ENCODE assay signal across 16 cellular contexts in the genomic region with DNA sequence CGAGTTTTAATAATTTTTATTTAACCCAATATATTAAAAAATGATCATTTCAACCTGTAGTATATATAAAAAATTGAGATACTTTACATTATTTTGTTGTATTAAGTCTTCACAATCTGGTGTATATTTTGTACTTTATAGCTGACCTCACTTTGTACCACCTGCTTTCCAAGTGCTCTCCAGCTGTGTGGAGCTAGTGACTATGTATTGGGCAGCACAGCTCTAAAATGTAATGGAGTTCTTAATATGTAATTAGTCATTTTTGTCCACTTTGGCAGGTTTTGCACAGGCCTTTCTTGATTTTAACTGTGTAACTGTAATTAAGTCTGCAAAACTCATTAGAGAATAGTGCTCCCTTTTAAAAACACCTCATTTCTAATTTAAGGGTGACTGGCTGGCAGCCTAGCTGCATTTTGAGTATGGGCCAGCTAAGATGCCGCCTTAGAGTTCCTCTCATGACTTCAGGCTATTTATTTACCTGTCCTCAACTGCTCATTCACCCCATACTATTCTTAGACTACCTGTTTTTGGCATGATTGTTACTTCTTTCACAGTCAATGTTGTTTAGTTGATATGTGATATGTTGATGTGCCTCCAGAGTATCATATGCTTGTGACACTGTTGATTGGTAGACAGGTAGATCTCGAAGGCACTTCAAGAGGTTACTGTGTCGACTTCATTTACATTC.
"Had no signal": no experiment of that assay in that cellular context is flagged by ENCODE, and none has a peak within 500 bp of the region (broad histone marks: within the 10 kb centered on the region; RNA-seq: fewer than 3 reads in every experiment).

No MANE protein-coding gene starts in this region.

- H3K9me3 Mint-ChIP-seq: activated CD4-positive, alpha-beta memory T cell treated with anti-CD3 and anti-CD28 coated beads for 36 hours; activated T-cell treated with anti-CD3 and anti-CD28 coated beads, Interleukin-2, amount 50 U/mL, for 4 hours; immature natural killer cell; naive thymus-derived CD8-positive, alpha-beta T cell; type B pancreatic cell had no signal

- ATAC-seq: activated T-cell treated with anti-CD3 and anti-CD28 coated beads, Interleukin-2, amount 50 U/mL, for 4 hours; left colon; naive thymus-derived CD8-positive, alpha-beta T cell; right lobe of liver had no signal

- H3K4me3 Mint-ChIP-seq: activated CD4-positive, alpha-beta memory T cell treated with anti-CD3 and anti-CD28 coated beads for 36 hours; activated naive CD8-positive, alpha-beta T cell; activated T-cell treated with anti-CD3 and anti-CD28 coated beads, Interleukin-2, amount 50 U/mL, for 4 hours; immature natural killer cell; naive thymus-derived CD8-positive, alpha-beta T cell; type B pancreatic cell had no signal

- H3K27ac Mint-ChIP-seq: activated CD4-positive, alpha-beta memory T cell treated with anti-CD3 and anti-CD28 coated beads for 36 hours; activated naive CD8-positive, alpha-beta T cell; immature natural killer cell; type B pancreatic cell had no signal

- H3K27me3 Mint-ChIP-seq: activated CD4-positive, alpha-beta memory T cell treated with anti-CD3 and anti-CD28 coated beads for 36 hours; activated naive CD8-positive, alpha-beta T cell; naive thymus-derived CD8-positive, alpha-beta T cell; type B pancreatic cell had no signal

- DNase-seq: activated CD4-positive, alpha-beta memory T cell treated with anti-CD3 and anti-CD28 coated beads for 36 hours; activated effector memory CD4-positive, alpha-beta T cell treated with anti-CD3 and anti-CD28 coated beads, Interleukin-2, amount 50 U/mL, for 16 hours; activated T-cell treated with anti-CD3 and anti-CD28 coated beads, Interleukin-2, amount 50 U/mL, for 4 hours; amygdala; brain microvascular endothelial cell; dorsolateral prefrontal cortex; immature natural killer cell; left colon; mammary epithelial cell; naive thymus-derived CD8-positive, alpha-beta T cell; right lobe of liver; stimulated activated CD4-positive, alpha-beta T cell treated with anti-CD3 and anti-CD28 coated beads, Interleukin-2, amount 100 ng/mL, for 24 hours; stimulated activated naive CD4-positive, alpha-beta T cell treated with Interleukin-2 at 50 U/mL for 16 hours; T1000 had no signal
